In the genomic region with DNA sequence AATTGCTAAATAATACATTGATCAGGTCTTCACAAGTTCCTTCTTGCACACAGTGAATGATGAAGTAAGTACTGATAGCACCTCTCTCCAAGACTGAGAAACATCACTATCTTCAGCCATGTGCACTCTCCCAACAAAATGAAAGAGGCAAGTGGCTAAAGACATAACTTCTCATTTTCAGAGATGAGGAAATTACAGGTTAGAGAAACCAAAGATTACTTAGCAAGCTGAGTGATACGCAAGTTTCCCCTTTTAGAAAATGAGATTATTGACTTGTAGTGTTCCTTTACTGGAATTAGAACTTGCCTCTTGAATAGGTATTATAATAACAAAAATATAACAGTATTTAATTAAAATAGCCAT, we compare ENCODE assay signal across 1 cellular context.
TF ChIP-seq lines count a peak whose summit lies in the region.

No MANE protein-coding gene starts in this region.

TF ChIP-seq in WTC11, 78 proteins besides CTCF, POLR2A, EP300 and RAD21 (continued from another document):
- TF ChIP-seq, protein P1, sequence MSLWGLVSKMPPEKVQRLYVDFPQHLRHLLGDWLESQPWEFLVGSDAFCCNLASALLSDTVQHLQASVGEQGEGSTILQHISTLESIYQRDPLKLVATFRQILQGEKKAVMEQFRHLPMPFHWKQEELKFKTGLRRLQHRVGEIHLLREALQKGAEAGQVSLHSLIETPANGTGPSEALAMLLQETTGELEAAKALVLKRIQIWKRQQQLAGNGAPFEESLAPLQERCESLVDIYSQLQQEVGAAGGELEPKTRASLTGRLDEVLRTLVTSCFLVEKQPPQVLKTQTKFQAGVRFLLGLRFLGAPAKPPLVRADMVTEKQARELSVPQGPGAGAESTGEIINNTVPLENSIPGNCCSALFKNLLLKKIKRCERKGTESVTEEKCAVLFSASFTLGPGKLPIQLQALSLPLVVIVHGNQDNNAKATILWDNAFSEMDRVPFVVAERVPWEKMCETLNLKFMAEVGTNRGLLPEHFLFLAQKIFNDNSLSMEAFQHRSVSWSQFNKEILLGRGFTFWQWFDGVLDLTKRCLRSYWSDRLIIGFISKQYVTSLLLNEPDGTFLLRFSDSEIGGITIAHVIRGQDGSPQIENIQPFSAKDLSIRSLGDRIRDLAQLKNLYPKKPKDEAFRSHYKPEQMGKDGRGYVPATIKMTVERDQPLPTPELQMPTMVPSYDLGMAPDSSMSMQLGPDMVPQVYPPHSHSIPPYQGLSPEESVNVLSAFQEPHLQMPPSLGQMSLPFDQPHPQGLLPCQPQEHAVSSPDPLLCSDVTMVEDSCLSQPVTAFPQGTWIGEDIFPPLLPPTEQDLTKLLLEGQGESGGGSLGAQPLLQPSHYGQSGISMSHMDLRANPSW (CRISPR knock-in tag; conservative IDR thresholded peaks at IDR 0.05; ENCODE audit: low read depth) = no peak
- TF ChIP-seq SMAD4 (CRISPR knock-in tag; IDR thresholded peaks at IDR 0.05) = no peak
- TF ChIP-seq CREB1 (CRISPR knock-in tag; IDR thresholded peaks at IDR 0.05) = no peak
TF ChIP-seq in WTC11: peak in this region for 0.
